Comparison of ENCODE assay signal across 1 cellular context in the genomic region with DNA sequence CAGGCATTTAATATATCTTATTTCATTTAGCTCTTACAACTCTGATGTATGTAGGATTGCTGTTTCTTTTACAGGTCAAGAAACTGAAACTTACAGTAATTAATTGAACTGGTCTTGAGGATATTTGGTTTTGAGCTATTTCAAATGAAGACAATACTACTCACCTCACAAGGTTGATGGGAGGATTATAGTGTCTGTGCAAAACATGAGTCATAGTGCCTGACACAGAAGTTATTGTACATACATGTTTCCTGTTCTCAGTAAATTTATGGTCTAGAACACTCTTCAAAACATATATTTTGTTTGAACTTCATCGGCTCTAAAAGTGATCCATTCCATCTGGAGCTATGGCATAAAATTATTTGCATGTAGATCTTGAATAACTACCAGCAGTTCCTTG.
TF ChIP-seq lines count a peak whose summit lies in the region.

No MANE protein-coding gene starts in this region.

TF ChIP-seq in GM23338, 12 proteins besides CTCF, POLR2A, EP300 and RAD21:
- TF ChIP-seq, protein P1, sequence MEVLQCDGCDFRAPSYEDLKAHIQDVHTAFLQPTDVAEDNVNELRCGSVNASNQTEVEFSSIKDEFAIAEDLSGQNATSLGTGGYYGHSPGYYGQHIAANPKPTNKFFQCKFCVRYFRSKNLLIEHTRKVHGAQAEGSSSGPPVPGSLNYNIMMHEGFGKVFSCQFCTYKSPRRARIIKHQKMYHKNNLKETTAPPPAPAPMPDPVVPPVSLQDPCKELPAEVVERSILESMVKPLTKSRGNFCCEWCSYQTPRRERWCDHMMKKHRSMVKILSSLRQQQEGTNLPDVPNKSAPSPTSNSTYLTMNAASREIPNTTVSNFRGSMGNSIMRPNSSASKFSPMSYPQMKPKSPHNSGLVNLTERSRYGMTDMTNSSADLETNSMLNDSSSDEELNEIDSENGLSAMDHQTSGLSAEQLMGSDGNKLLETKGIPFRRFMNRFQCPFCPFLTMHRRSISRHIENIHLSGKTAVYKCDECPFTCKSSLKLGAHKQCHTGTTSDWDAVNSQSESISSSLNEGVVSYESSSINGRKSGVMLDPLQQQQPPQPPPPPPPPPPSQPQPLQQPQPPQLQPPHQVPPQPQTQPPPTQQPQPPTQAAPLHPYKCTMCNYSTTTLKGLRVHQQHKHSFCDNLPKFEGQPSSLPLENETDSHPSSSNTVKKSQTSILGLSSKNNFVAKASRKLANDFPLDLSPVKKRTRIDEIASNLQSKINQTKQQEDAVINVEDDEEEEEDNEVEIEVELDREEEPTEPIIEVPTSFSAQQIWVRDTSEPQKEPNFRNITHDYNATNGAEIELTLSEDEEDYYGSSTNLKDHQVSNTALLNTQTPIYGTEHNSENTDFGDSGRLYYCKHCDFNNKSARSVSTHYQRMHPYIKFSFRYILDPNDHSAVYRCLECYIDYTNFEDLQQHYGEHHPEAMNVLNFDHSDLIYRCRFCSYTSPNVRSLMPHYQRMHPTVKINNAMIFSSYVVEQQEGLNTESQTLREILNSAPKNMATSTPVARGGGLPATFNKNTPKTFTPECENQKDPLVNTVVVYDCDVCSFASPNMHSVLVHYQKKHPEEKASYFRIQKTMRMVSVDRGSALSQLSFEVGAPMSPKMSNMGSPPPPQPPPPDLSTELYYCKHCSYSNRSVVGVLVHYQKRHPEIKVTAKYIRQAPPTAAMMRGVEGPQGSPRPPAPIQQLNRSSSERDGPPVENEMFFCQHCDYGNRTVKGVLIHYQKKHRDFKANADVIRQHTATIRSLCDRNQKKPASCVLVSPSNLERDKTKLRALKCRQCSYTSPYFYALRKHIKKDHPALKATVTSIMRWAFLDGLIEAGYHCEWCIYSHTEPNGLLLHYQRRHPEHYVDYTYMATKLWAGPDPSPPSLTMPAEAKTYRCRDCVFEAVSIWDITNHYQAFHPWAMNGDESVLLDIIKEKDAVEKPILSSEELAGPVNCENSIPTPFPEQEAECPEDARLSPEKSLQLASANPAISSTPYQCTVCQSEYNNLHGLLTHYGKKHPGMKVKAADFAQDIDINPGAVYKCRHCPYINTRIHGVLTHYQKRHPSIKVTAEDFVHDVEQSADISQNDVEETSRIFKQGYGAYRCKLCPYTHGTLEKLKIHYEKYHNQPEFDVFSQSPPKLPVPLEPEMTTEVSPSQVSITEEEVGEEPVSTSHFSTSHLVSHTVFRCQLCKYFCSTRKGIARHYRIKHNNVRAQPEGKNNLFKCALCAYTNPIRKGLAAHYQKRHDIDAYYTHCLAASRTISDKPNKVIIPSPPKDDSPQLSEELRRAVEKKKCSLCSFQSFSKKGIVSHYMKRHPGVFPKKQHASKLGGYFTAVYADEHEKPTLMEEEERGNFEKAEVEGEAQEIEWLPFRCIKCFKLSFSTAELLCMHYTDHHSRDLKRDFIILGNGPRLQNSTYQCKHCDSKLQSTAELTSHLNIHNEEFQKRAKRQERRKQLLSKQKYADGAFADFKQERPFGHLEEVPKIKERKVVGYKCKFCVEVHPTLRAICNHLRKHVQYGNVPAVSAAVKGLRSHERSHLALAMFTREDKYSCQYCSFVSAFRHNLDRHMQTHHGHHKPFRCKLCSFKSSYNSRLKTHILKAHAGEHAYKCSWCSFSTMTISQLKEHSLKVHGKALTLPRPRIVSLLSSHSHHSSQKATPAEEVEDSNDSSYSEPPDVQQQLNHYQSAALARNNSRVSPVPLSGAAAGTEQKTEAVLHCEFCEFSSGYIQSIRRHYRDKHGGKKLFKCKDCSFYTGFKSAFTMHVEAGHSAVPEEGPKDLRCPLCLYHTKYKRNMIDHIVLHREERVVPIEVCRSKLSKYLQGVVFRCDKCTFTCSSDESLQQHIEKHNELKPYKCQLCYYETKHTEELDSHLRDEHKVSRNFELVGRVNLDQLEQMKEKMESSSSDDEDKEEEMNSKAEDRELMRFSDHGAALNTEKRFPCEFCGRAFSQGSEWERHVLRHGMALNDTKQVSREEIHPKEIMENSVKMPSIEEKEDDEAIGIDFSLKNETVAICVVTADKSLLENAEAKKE (CRISPR knock-in tag; IDR thresholded peaks at IDR 0.05), result no peak
- TF ChIP-seq POLR2AphosphoS5 (IDR thresholded peaks at IDR 0.05; ENCODE audit: low read depth) (no peak), EZH2phosphoT487 (IDR thresholded peaks at IDR 0.05; ENCODE audit: unreplicated experiment) (no peak), ZNF114 (CRISPR knock-in tag; IDR thresholded peaks at IDR 0.05) (no peak), ZNF331 (CRISPR knock-in tag; IDR thresholded peaks at IDR 0.05; ENCODE audit: low read depth) (no peak), CREB1 (CRISPR knock-in tag; IDR thresholded peaks at IDR 0.05; ENCODE audit: low read depth) (no peak), JUNB (IDR thresholded peaks at IDR 0.05; ENCODE audit: unreplicated experiment) (no peak), NANOG (IDR thresholded peaks at IDR 0.05; ENCODE audit: borderline replicate concordance) (no peak), STAT1 (IDR thresholded peaks at IDR 0.05; ENCODE audit: unreplicated experiment) (no peak), ETS1 (IDR thresholded peaks at IDR 0.05) (no peak), EZH2 (IDR thresholded peaks at IDR 0.05; ENCODE audit: low read depth, unreplicated experiment) (no peak)
- TF ChIP-seq, protein P2, sequence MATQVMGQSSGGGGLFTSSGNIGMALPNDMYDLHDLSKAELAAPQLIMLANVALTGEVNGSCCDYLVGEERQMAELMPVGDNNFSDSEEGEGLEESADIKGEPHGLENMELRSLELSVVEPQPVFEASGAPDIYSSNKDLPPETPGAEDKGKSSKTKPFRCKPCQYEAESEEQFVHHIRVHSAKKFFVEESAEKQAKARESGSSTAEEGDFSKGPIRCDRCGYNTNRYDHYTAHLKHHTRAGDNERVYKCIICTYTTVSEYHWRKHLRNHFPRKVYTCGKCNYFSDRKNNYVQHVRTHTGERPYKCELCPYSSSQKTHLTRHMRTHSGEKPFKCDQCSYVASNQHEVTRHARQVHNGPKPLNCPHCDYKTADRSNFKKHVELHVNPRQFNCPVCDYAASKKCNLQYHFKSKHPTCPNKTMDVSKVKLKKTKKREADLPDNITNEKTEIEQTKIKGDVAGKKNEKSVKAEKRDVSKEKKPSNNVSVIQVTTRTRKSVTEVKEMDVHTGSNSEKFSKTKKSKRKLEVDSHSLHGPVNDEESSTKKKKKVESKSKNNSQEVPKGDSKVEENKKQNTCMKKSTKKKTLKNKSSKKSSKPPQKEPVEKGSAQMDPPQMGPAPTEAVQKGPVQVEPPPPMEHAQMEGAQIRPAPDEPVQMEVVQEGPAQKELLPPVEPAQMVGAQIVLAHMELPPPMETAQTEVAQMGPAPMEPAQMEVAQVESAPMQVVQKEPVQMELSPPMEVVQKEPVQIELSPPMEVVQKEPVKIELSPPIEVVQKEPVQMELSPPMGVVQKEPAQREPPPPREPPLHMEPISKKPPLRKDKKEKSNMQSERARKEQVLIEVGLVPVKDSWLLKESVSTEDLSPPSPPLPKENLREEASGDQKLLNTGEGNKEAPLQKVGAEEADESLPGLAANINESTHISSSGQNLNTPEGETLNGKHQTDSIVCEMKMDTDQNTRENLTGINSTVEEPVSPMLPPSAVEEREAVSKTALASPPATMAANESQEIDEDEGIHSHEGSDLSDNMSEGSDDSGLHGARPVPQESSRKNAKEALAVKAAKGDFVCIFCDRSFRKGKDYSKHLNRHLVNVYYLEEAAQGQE (IDR thresholded peaks at IDR 0.05; ENCODE audit: unreplicated experiment), result no peak
TF ChIP-seq in GM23338: peak in this region for 0.
